In the genomic region with DNA sequence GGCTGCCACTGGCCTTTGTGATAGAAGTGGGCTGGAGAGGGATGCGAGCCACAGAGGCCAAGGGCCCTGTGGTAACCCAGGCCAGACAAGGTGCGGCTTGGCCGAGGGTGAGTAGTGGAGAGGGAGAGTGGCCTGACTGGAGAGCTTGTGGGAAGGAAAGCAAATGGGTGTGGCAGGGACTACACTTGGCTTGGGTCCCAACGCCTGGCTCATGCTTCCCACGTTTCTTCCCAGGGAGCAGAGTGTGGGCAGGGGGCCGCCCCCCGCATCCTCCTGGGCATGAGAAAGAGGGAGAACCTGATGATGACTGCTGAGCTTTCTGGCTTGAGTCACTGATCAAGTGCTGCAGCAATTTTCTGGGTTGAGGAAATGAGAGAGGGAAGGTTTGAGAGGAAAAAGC, we compare ENCODE assay signal across 12 cellular contexts.
DNase-seq lines count a peak whose midpoint lies in the region; ATAC-seq and TF ChIP-seq lines count a peak whose summit lies in the region.
"Had no signal": no experiment of that assay in that cellular context is flagged by ENCODE, and none has a peak within 500 bp of the region (broad histone marks: within the 10 kb centered on the region; RNA-seq: fewer than 3 reads in every experiment).

No MANE protein-coding gene starts in this region.

- no peaks in the 10 kb centered on the region for H3K79me2 ChIP-seq in PC-3 (ENCODE audit: low read length)

- H3K9me3 ChIP-seq in PC-3 (ENCODE audit: low read length) = no peaks in the 10 kb centered on the region
- H3K9me3 ChIP-seq: gastroesophageal sphincter had no signal

- intact Hi-C loops in PC-3 (cut with micrococcal nuclease) = loop anchor here (10.0 kb wide), 1 partner anchor 59 kb away; no protein-coding TSS in a partner anchor

- H3F3A ChIP-seq in PC-3 (ENCODE audit: low read length, unreplicated experiment) = no peaks in the 10 kb centered on the region

- H3K9ac ChIP-seq in PC-3 (ENCODE audit: low read length) = peak overlapping the region; percentile 47; the same call in 1 of the 2 replicates

- H3K4me3 ChIP-seq in PC-3 (ENCODE audit: low read length) (no peak overlapping the region), fibroblast of the aortic adventitia (ENCODE audit: low read depth, low read length) (no peak overlapping the region)
- H3K4me3 ChIP-seq: gastroesophageal sphincter had no signal

- peak overlapping the region; percentile 24 for H3K4me2 ChIP-seq in PC-3 (ENCODE audit: low read length)

- H3K36me3 ChIP-seq in PC-3 (ENCODE audit: low read depth, low read length) = no peaks in the 10 kb centered on the region

- BruUV-seq in PC-3 (replicated peaks; lab: Mats Ljungman, UMichigan) = no TSS peak

- no peak for ATAC-seq in activated naive CD4-positive, alpha-beta T cell treated with anti-CD3 and anti-CD28 coated beads, Interleukin-2, amount 50 U/mL, for 72 hours
- ATAC-seq in PC-3 = peak; percentile 90
- ATAC-seq in GM19463 (IDR thresholded peaks at IDR 0.05; ENCODE audit: unreplicated experiment) = no peak
- ATAC-seq: gastroesophageal sphincter had no signal

- peaks cover 5 to 31% of the 10 kb centered on the region in 2 donors for H3K36me3 Mint-ChIP-seq in activated naive CD4-positive, alpha-beta T cell treated with anti-CD3 and anti-CD28 coated beads, Interleukin-2, amount 50 U/mL, for 72 hours

- H3K27ac ChIP-seq in PC-3 (ENCODE audit: low read length) (peak overlapping the region; percentile 68), substantia nigra (ENCODE audit: low read depth, low read length, poor library complexity, severe bottlenecking) (peak overlapping the region; percentile 15)
- H3K27ac ChIP-seq: gastroesophageal sphincter had no signal

- peak overlapping the region; percentile 49 to 81 for H3K27ac Mint-ChIP-seq in activated naive CD4-positive, alpha-beta T cell treated with anti-CD3 and anti-CD28 coated beads, Interleukin-2, amount 50 U/mL, for 72 hours

- H3K9me2 ChIP-seq in PC-3 (replicated peaks; ENCODE audit: low read length) = no peaks in the 10 kb centered on the region

- DNase-seq in activated naive CD4-positive, alpha-beta T cell treated with anti-CD3 and anti-CD28 coated beads, Interleukin-2, amount 50 U/mL, for 72 hours (ENCODE audit: low spot score in 2 of 2) = no peak
- no peak for DNase-seq in activated naive CD4-positive, alpha-beta T cell treated with anti-CD3 and anti-CD28 coated beads, Interleukin-2, amount 50 U/mL, for 16 hours
- DNase-seq in PC-3 (peak; percentile 94), fibroblast of the aortic adventitia (ENCODE audit: low read depth) (peak; percentile 60), substantia nigra (lab: John Stamatoyannopoulos, UW) (peak in 1 of 49 donors; percentile 52), medulla oblongata (ENCODE audit: extremely low spot score) (no peak)
- no peak for DNase-seq in stimulated activated CD4-positive, alpha-beta T cell treated with anti-CD3 and anti-CD28 coated beads, Interleukin-4, amount 100 ng/mL, for 4 hours
- DNase-seq: activated T-cell treated with anti-CD3 and anti-CD28 coated beads for 4 hours, cerebellar nuclear complex, NCI-H1417 treated with DMSO at 0.1 percent for 48 hours had no signal

- POLR2A ChIA-PET in PC-3 (lab: Charles Lee; ENCODE audit: unreplicated experiment) = no interaction called here

- CTCF ChIA-PET in PC-3 (lab: Charles Lee) = no interaction called here

- TF ChIP-seq CTCF in PC-3 (conservative IDR thresholded peaks at IDR 0.05; ENCODE audit: low read depth, low read length) (no peak), fibroblast of the aortic adventitia (IDR thresholded peaks at IDR 0.05; ENCODE audit: insufficient read depth, low read length) (no peak)

- H3K27me3 ChIP-seq in PC-3 (ENCODE audit: low read length) = no peaks in the 10 kb centered on the region
- H3K27me3 ChIP-seq: gastroesophageal sphincter had no signal

- no peak overlapping the region for H2AFZ ChIP-seq in PC-3 (ENCODE audit: low read length)

- peaks cover 17% of the 10 kb centered on the region for H3K4me1 ChIP-seq in PC-3 (ENCODE audit: insufficient read depth, low read length)

- H4K20me1 ChIP-seq in PC-3 (ENCODE audit: low read length) = no peaks in the 10 kb centered on the region

- no peaks in the 10 kb centered on the region for H3K9me3 Mint-ChIP-seq in activated naive CD4-positive, alpha-beta T cell treated with anti-CD3 and anti-CD28 coated beads, Interleukin-2, amount 50 U/mL, for 72 hours

Comparison
In these comparisons a context has a peak if more than half of its experiments do, and no peak if none do; other contexts are left out.
1. DNase-seq: peak in PC-3 (single experiment) and fibroblast of the aortic adventitia (single experiment); none in activated naive CD4-positive, alpha-beta T cell treated with anti-CD3 and anti-CD28 coated beads, Interleukin-2, amount 50 U/mL, for 72 hours (0 of 2), activated naive CD4-positive, alpha-beta T cell treated with anti-CD3 and anti-CD28 coated beads, Interleukin-2, amount 50 U/mL, for 16 hours (single experiment), stimulated activated CD4-positive, alpha-beta T cell treated with anti-CD3 and anti-CD28 coated beads, Interleukin-4, amount 100 ng/mL, for 4 hours (0 of 2) and medulla oblongata (single experiment).